In genomic region chr1:121355711-121356420, GRCh38 we compare ENCODE assay signal across 7 cellular contexts.
A peak's percentile ranks its signal among the peaks of the same experiment; 100 is the strongest.
DNase-seq lines count a peak whose midpoint lies in the region; ATAC-seq and TF ChIP-seq lines count a peak whose summit lies in the region.
"Not testable (repeated sequence)": the region's sequence is repeated elsewhere in the genome, so short reads cannot be mapped to it uniquely, and the experiment has no call there.

No MANE protein-coding gene starts in this region.

- not testable (repeated sequence) for TF ChIP-seq EP300 in gastroesophageal sphincter (IDR thresholded peaks at IDR 0.05)

- CTCF ChIA-PET in Panc1 (lab: Charles Lee) = not testable (repeated sequence)

- not testable (repeated sequence) for BruUV-seq in Panc1 (replicated peaks; lab: Mats Ljungman, UMichigan)

- not testable (repeated sequence) for DNase-seq in Panc1 (ENCODE audit: low read depth, low spot score); body of pancreas; heart right ventricle; left lobe of liver (ENCODE audit: low spot score); lower lobe of right lung; sciatic nerve (ENCODE audit: low spot score)

- in situ Hi-C loops in Panc1 (cut with HindIII; ENCODE audit: low pct_unique_long_range_greater_than_20kb, low sequenced_read_pairs) = not testable (repeated sequence)

- H3K9me3 ChIP-seq in Panc1 (ENCODE audit: control insufficient read depth, insufficient read depth, low read depth, low read length); body of pancreas; gastroesophageal sphincter; heart right ventricle; lower lobe of right lung: not testable (repeated sequence)

- ATAC-seq in Panc1 = peak; percentile 45; the same call in 1 of the 2 replicates
- ATAC-seq in body of pancreas = peak; percentile 15
- peak; percentile 46 for ATAC-seq in gastroesophageal sphincter
- peak in 7 of 8 donors; percentile 61 to 82 (median 71) for ATAC-seq in heart right ventricle
- peak; percentile 39 for ATAC-seq in left lobe of liver
- ATAC-seq in lower lobe of right lung = peak; percentile 49 to 69
- ATAC-seq in sciatic nerve = peak; percentile 77

- H3K4me3 ChIP-seq in Panc1 (ENCODE audit: low read depth in 2 of 2, low read length in 2 of 2); body of pancreas; gastroesophageal sphincter; heart right ventricle; lower lobe of right lung: not testable (repeated sequence)

- POLR2A ChIA-PET in Panc1 (lab: Charles Lee) = not testable (repeated sequence)

- not testable (repeated sequence) for H3K27ac ChIP-seq in Panc1 (ENCODE audit: low read length); body of pancreas; gastroesophageal sphincter; heart right ventricle; lower lobe of right lung

- H3K36me3 ChIP-seq in Panc1 (ENCODE audit: control insufficient read depth, insufficient read depth, low read length); body of pancreas (replicated peaks in 1 of 2; ENCODE audit: insufficient read depth in 1 of 2, low read depth in 2 of 2); gastroesophageal sphincter; heart right ventricle; lower lobe of right lung: not testable (repeated sequence)

- H3K27me3 ChIP-seq in Panc1 (ENCODE audit: control insufficient read depth, insufficient read depth, low read length); body of pancreas; gastroesophageal sphincter; heart right ventricle; lower lobe of right lung (ENCODE audit: low read depth): not testable (repeated sequence)

- H3K4me1 ChIP-seq in Panc1 (ENCODE audit: control insufficient read depth, insufficient read depth, low read length); body of pancreas; gastroesophageal sphincter; heart right ventricle; lower lobe of right lung: not testable (repeated sequence)

- not testable (repeated sequence) for TF ChIP-seq CTCF in Panc1 (IDR thresholded peaks at IDR 0.05); body of pancreas (IDR thresholded peaks at IDR 0.05); gastroesophageal sphincter (IDR thresholded peaks at IDR 0.05); heart right ventricle (IDR thresholded peaks at IDR 0.05); lower lobe of right lung (IDR thresholded peaks at IDR 0.05)

- intact Hi-C loops in Panc1 (cut with micrococcal nuclease; ENCODE audit: unreplicated experiment); body of pancreas (cut with DNase I); heart right ventricle (cut with DNase I); lower lobe of right lung (cut with DNase I); sciatic nerve (cut with DNase I): not testable (repeated sequence)

- WGBS in body of pancreas, 2 donors = no CpG with 5 or more reads among the region's 5 CpGs
- WGBS in gastroesophageal sphincter (ENCODE audit: low coverage in 1 of 2), 2 donors = no CpG with 5 or more reads among the region's 5 CpGs
- no CpG with 5 or more reads among the region's 5 CpGs for WGBS in heart right ventricle, 2 donors

- not testable (repeated sequence) for TF ChIP-seq POLR2A in body of pancreas (IDR thresholded peaks at IDR 0.05); gastroesophageal sphincter (IDR thresholded peaks at IDR 0.05)

Comparison
In these comparisons a context has a peak if more than half of its experiments do, and no peak if none do; other contexts are left out.
1. ATAC-seq: peak in every context shown above with its lines; median percentile 77 in sciatic nerve; 71 in heart right ventricle; 59 in lower lobe of right lung; 46 in gastroesophageal sphincter; 45 in Panc1; 39 in left lobe of liver; 15 in body of pancreas.